11 cellular contexts compared by ENCODE assay signal in genomic region chr9:35277649-35278359, GRCh38.
A peak's percentile ranks its signal among the peaks of the same experiment; 100 is the strongest.
DNase-seq lines count a peak whose midpoint lies in the region; ATAC-seq and TF ChIP-seq lines count a peak whose summit lies in the region.
"Had no signal": no experiment of that assay in that cellular context is flagged by ENCODE, and none has a peak within 500 bp of the region (broad histone marks: within the 10 kb centered on the region; RNA-seq: fewer than 3 reads in every experiment).

No MANE protein-coding gene starts in this region.

- no peaks in the 10 kb centered on the region for H3K9me3 Mint-ChIP-seq in CD4-positive, alpha-beta T cell
- H3K9me3 Mint-ChIP-seq: effector memory CD8-positive, alpha-beta T cell had no signal

- H3K27me3 Mint-ChIP-seq in CD4-positive, alpha-beta T cell, result peaks cover 4% of the 10 kb centered on the region
- H3K27me3 Mint-ChIP-seq: effector memory CD8-positive, alpha-beta T cell had no signal

- no peak for TF ChIP-seq CTCF in CD4-positive, alpha-beta T cell (IDR thresholded peaks at IDR 0.05)

- H3K27ac Mint-ChIP-seq in CD4-positive, alpha-beta T cell, result no peak overlapping the region
- H3K27ac Mint-ChIP-seq: effector memory CD8-positive, alpha-beta T cell had no signal

- H3K4me1 Mint-ChIP-seq in CD4-positive, alpha-beta T cell (ENCODE audit: low read depth), result peaks cover 15% of the 10 kb centered on the region

- no peaks in the 10 kb centered on the region for H3K9me3 ChIP-seq in CD4-positive, alpha-beta T cell (ENCODE audit: control insufficient read depth, low read length)

- intact Hi-C loops in CD4-positive, alpha-beta T cell (cut with DNase I, micrococcal nuclease), result no loop called here

- ATAC-seq in CD4-positive, alpha-beta T cell (ENCODE audit: poor library complexity), result no peak
- no peak for ATAC-seq in GM19452 (IDR thresholded peaks at IDR 0.05; ENCODE audit: unreplicated experiment)
- ATAC-seq: effector memory CD8-positive, alpha-beta T cell had no signal

- H3K27ac ChIP-seq in caudate nucleus (ENCODE audit: low read depth, low read length), result peak overlapping the region; percentile 46
- no peak overlapping the region for H3K27ac ChIP-seq in CD4-positive, alpha-beta T cell (ENCODE audit: low read depth, low read length)

- POLR2A ChIA-PET in CD4-positive, alpha-beta T cell (lab: Charles Lee), result no interaction called here

- no peaks in the 10 kb centered on the region for H3K27me3 ChIP-seq in CD4-positive, alpha-beta T cell (ENCODE audit: control insufficient read depth, insufficient read depth, low read length)

- H3K4me3 Mint-ChIP-seq in CD4-positive, alpha-beta T cell, result no peak overlapping the region

- CTCF ChIA-PET in CD4-positive, alpha-beta T cell (lab: Charles Lee), result no interaction called here

- no peaks in the 10 kb centered on the region for H3K36me3 Mint-ChIP-seq in CD4-positive, alpha-beta T cell (ENCODE audit: low read depth)

- DNase-seq in LHCN-M2 (ENCODE audit: low read depth) (peak; percentile 75), caudate nucleus (lab: John Stamatoyannopoulos, UW) (no peak), iris pigment epithelial cell (ENCODE audit: low read depth) (peak; percentile 90), superior temporal gyrus (ENCODE audit: extremely low spot score) (peak; percentile 74)
- no peak for DNase-seq in stimulated activated CD4-positive, alpha-beta T cell treated with anti-CD3 and anti-CD28 coated beads, Interleukin-15, amount 100 ng/mL, for 24 hours
- DNase-seq in activated CD4-positive, CD25-positive, alpha-beta regulatory T cell (lab: John Stamatoyannopoulos, UW), result no peak
- no peak for DNase-seq in CD4-positive, alpha-beta T cell
- DNase-seq: effector memory CD8-positive, alpha-beta T cell; NCI-H446; T-helper 1 cell had no signal

Comparison
In these comparisons a context has a peak if more than half of its experiments do, and no peak if none do; other contexts are left out.
1. DNase-seq: peak in LHCN-M2 (single experiment), iris pigment epithelial cell (single experiment) and superior temporal gyrus (single experiment); none in caudate nucleus (0 of 61), stimulated activated CD4-positive, alpha-beta T cell treated with anti-CD3 and anti-CD28 coated beads, Interleukin-15, amount 100 ng/mL, for 24 hours (single experiment), activated CD4-positive, CD25-positive, alpha-beta regulatory T cell (0 of 4) and CD4-positive, alpha-beta T cell (0 of 10).